In genomic region chr21:32062591-32063227, GRCh38 we compare ENCODE assay signal across 25 cellular contexts.
"Had no signal": no experiment of that assay in that cellular context is flagged by ENCODE, and none has a peak within 500 bp of the region (broad histone marks: within the 10 kb centered on the region; RNA-seq: fewer than 3 reads in every experiment).

No MANE protein-coding gene starts in this region.

- H3K4me1 Mint-ChIP-seq: stimulated activated effector memory CD8-positive, alpha-beta T cell treated with anti-CD3 and anti-CD28 coated beads, Interleukin-12 subunit alpha, Interleukin-12 subunit beta, amount 100 ng/mL, for 72 hours; stimulated activated naive B cell treated with anti-CD40 and anti-IgM and Interleukin-4, amounts not matched to agents 10 μg/mL and 1 μg/mL and 100 μg/mL, for 72 hours had no signal

- H3K4me3 ChIP-seq: neural progenitor cell, ovary, psoas muscle, right lobe of liver, sigmoid colon, stomach, thoracic aorta, thyroid gland, tibial nerve, upper lobe of left lung, vagina had no signal

- H3K4me3 Mint-ChIP-seq: nephron; neural progenitor cell; stimulated activated effector memory CD8-positive, alpha-beta T cell treated with anti-CD3 and anti-CD28 coated beads, Interleukin-12 subunit alpha, Interleukin-12 subunit beta, amount 100 ng/mL, for 72 hours; stimulated activated naive B cell treated with anti-CD40 and anti-IgM and Interleukin-4, amounts not matched to agents 10 μg/mL and 1 μg/mL and 100 μg/mL, for 72 hours; stimulated activated naive CD8-positive, alpha-beta T cell treated with anti-CD3 and anti-CD28 coated beads, Interleukin-15, Interleukin-2, amounts not matched to agents 100 ng/mL and 50 ng/mL, for 24 hours had no signal

- H3K36me3 Mint-ChIP-seq: stimulated activated effector memory CD8-positive, alpha-beta T cell treated with anti-CD3 and anti-CD28 coated beads, Interleukin-12 subunit alpha, Interleukin-12 subunit beta, amount 100 ng/mL, for 72 hours; stimulated activated naive B cell treated with anti-CD40 and anti-IgM and Interleukin-4, amounts not matched to agents 10 μg/mL and 1 μg/mL and 100 μg/mL, for 72 hours had no signal

- H3K9me3 Mint-ChIP-seq: stimulated activated effector memory CD8-positive, alpha-beta T cell treated with anti-CD3 and anti-CD28 coated beads, Interleukin-12 subunit alpha, Interleukin-12 subunit beta, amount 100 ng/mL, for 72 hours; stimulated activated naive CD8-positive, alpha-beta T cell treated with anti-CD3 and anti-CD28 coated beads, Interleukin-15, Interleukin-2, amounts not matched to agents 100 ng/mL and 50 ng/mL, for 24 hours had no signal

- DNase-seq: occipital lobe; ovary; psoas muscle; right cardiac atrium; right lobe of liver; sigmoid colon; small intestine; stimulated activated CD4-positive, alpha-beta T cell treated with anti-CD3 and anti-CD28 coated beads, Interleukin-15, amount 100 ng/mL, for 24 hours; stimulated activated CD4-positive, alpha-beta T cell treated with anti-CD3 and anti-CD28 coated beads, Interleukin-2, amount 100 ng/mL, for 24 hours; stimulated activated CD4-positive, alpha-beta T cell treated with anti-CD3 and anti-CD28 coated beads, Interleukin-2, amount 100 ng/mL, for 48 hours; stimulated activated CD4-positive, alpha-beta T cell treated with anti-CD3 and anti-CD28 coated beads, Interleukin-4, amount 100 ng/mL, for 24 hours; stimulated activated naive B cell treated with anti-CD40 and anti-IgM and Interleukin-4, amounts not matched to agents 10 μg/mL and 1 μg/mL and 100 μg/mL, for 72 hours; stimulated activated naive CD4-positive, alpha-beta T cell treated with Interleukin-2 at 50 U/mL for 16 hours; stomach; thyroid gland; trophoblast cell; upper lobe of left lung had no signal

- H3K27ac Mint-ChIP-seq: neural progenitor cell; progenitor cell of endocrine pancreas; stimulated activated effector memory CD8-positive, alpha-beta T cell treated with anti-CD3 and anti-CD28 coated beads, Interleukin-12 subunit alpha, Interleukin-12 subunit beta, amount 100 ng/mL, for 72 hours; stimulated activated naive B cell treated with anti-CD40 and anti-IgM and Interleukin-4, amounts not matched to agents 10 μg/mL and 1 μg/mL and 100 μg/mL, for 72 hours; stimulated activated naive CD8-positive, alpha-beta T cell treated with anti-CD3 and anti-CD28 coated beads, Interleukin-15, Interleukin-2, amounts not matched to agents 100 ng/mL and 50 ng/mL, for 24 hours had no signal

- ATAC-seq: psoas muscle; right cardiac atrium; right lobe of liver; stimulated activated effector memory CD8-positive, alpha-beta T cell treated with anti-CD3 and anti-CD28 coated beads, Interleukin-12 subunit alpha, Interleukin-12 subunit beta, amount 100 ng/mL, for 72 hours; stimulated activated naive B cell treated with anti-CD40 and anti-IgM and Interleukin-4, amounts not matched to agents 10 μg/mL and 1 μg/mL and 100 μg/mL, for 72 hours had no signal
